In the genomic region with DNA sequence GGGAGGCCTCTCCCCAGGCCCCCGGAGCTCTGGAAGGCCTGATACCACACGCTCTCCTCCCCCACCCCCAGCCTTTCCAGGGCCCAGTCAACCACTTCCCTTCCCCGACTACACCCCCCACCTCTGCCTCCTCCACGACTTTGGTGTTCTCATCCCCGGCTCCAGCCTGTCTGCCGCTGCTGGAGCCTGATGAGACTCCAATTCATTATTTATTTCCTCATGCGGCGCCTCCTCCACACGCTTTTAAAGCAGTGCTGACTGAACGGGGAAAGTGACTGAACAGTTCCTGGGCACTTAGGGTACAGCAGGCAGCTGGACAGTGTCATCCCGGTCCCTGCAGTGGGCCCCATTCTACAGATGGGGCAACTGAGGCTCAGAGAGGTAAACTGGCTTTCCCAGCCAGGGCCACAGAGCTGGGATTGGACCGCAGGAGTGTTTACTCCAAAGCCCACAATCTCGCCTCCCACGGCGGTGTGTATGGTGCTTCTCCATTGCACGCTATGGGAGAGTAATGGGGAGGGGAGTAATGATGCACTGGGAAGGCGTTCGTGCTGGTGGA, we compare ENCODE assay signal across 1 cellular context.
TF ChIP-seq lines count a peak whose summit lies in the region.

No MANE protein-coding gene starts in this region.

TF ChIP-seq in H1, 55 proteins besides CTCF, POLR2A, EP300 and RAD21:
- no peak for TF ChIP-seq SAP30 (IDR thresholded peaks at IDR 0.05; ENCODE audit: insufficient read depth, insufficient replicate concordance, low read length)
- peak; percentile 79; the same call in 1 of the 2 replicates for TF ChIP-seq KDM1A (IDR thresholded peaks at IDR 0.05; ENCODE audit: borderline replicate concordance, low read length)
- TF ChIP-seq ASH2L (IDR thresholded peaks at IDR 0.05; ENCODE audit: low read length), result peak; percentile 6
- no peak for TF ChIP-seq TCF12 (IDR thresholded peaks at IDR 0.05; ENCODE audit: low read depth, low read length)
- TF ChIP-seq HDAC6 (IDR thresholded peaks at IDR 0.05; ENCODE audit: low read depth, low read length), result no peak
